ENCODE assay signal across 1 cellular context in the genomic region with DNA sequence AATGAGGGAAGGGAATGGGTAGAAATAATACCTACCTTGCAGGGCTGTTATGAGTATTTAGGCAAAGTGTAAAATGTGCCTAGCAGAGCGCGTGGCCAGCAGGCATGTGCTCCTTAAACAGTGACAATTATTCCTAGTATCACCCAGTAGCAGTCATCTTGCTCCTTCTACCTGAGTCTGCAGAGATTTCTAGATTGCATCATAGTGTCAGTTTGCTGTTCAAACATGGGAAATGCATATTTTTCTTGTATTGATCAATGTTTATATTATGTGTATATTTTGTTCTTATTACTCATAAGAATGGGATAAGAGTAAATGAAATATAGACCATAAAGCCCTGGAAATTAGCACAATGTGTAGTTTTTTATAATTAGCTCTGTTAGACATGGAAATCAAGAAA.
TF ChIP-seq lines count a peak whose summit lies in the region.

No MANE protein-coding gene starts in this region.

TF ChIP-seq in GM23338, 12 proteins besides CTCF, POLR2A, EP300 and RAD21 (continued from another document):
- TF ChIP-seq CREB1 (CRISPR knock-in tag; IDR thresholded peaks at IDR 0.05; ENCODE audit: low read depth) (no peak), NANOG (IDR thresholded peaks at IDR 0.05; ENCODE audit: borderline replicate concordance) (no peak), EZH2 (IDR thresholded peaks at IDR 0.05; ENCODE audit: low read depth, unreplicated experiment) (no peak)
